8 cellular contexts compared by ENCODE assay signal in genomic region chr20:38658879-38659612, GRCh38. TPM values are rescaled to one million over a fixed set of nuclear protein-coding genes. Genes with fewer than 3 reads are reported as not detected.
DNase-seq lines count a peak whose midpoint lies in the region; ATAC-seq and TF ChIP-seq lines count a peak whose summit lies in the region.

No MANE protein-coding gene starts in this region.

- H3K36me3 Mint-ChIP-seq in T-helper 17 cell (ENCODE audit: low read depth) (peaks cover 2% of the 10 kb centered on the region), mesothelial cell of epicardium (no peaks in the 10 kb centered on the region)

- no peak overlapping the region for H3K4me3 ChIP-seq in choroid plexus epithelial cell (ENCODE audit: low read depth, low read length)

- ATAC-seq in T-helper 17 cell (peak; percentile 76), GM18873 (IDR thresholded peaks at IDR 0.05; ENCODE audit: low FRiP score, unreplicated experiment) (no peak)

- no peak overlapping the region for H3K4me3 Mint-ChIP-seq in T-helper 17 cell
- H3K4me3 Mint-ChIP-seq in mesothelial cell of epicardium = no peak overlapping the region

- peaks cover 6% of the 10 kb centered on the region for H3K4me1 Mint-ChIP-seq in T-helper 17 cell
- no peaks in the 10 kb centered on the region for H3K4me1 Mint-ChIP-seq in mesothelial cell of epicardium

- H3K9me3 Mint-ChIP-seq in mesothelial cell of epicardium = no peaks in the 10 kb centered on the region

- TF ChIP-seq CTCF in choroid plexus epithelial cell (conservative IDR thresholded peaks at IDR 0.05; ENCODE audit: low read depth, low read length) (peak; percentile 73), mesothelial cell of epicardium (IDR thresholded peaks at IDR 0.05; ENCODE audit: unreplicated experiment) (peak; percentile 67)

- DNase-seq in ELR (ENCODE audit: low read depth) = peak; percentile 52
- peak; percentile 69 for DNase-seq in HuH-7 (ENCODE audit: low spot score)
- peak in 1 of 3 donors; percentile 17 for DNase-seq in T-helper 17 cell
- DNase-seq in choroid plexus epithelial cell (ENCODE audit: low read depth) = peak; percentile 48
- DNase-seq in mesothelial cell of epicardium (ENCODE audit: low spot score in 2 of 2, unreplicated experiment in 2 of 2) = no peak
- no peak for DNase-seq in NCI-H774 (lab: John Stamatoyannopoulos, UW)
- DNase-seq in SKM-1 treated with dmso at 0.1 percent for 144 hours (lab: John Stamatoyannopoulos, UW; ENCODE audit: unreplicated experiment) = no peak

- H3K27ac Mint-ChIP-seq in T-helper 17 cell (no peak overlapping the region), mesothelial cell of epicardium (no peak overlapping the region)

- H3K9me3 ChIP-seq in T-helper 17 cell (ENCODE audit: control insufficient read depth, low read length, poor library complexity, severe bottlenecking) = no peaks in the 10 kb centered on the region

- H3K27me3 Mint-ChIP-seq in T-helper 17 cell (peaks cover 52% of the 10 kb centered on the region), mesothelial cell of epicardium (ENCODE audit: low read depth) (peaks cover 76% of the 10 kb centered on the region)

RNA-seq across cellular contexts. Expression of gene ARHGAP40, which starts 57.4 kb away (rescaled TPM):
- total RNA-seq in T-helper 17 cell (not detected), mesothelial cell of epicardium (0.33 to 0.54 TPM (median 0.45 TPM) in 3 replicates)

Comparison
In these comparisons a context has a peak if more than half of its experiments do, and no peak if none do; other contexts are left out.
1. DNase-seq: peak in ELR (single experiment), HuH-7 (single experiment) and choroid plexus epithelial cell (single experiment); none in mesothelial cell of epicardium (0 of 2), NCI-H774 (single experiment) and SKM-1 treated with dmso at 0.1 percent for 144 hours (single experiment).